15 cellular contexts compared by ENCODE assay signal in genomic region chr7:730501-731439, GRCh38. TPM values are rescaled to one million over a fixed set of nuclear protein-coding genes. Genes with fewer than 3 reads are reported as not detected.
DNase-seq lines count a peak whose midpoint lies in the region; ATAC-seq and TF ChIP-seq lines count a peak whose summit lies in the region.
"Had no signal": no experiment of that assay in that cellular context is flagged by ENCODE, and none has a peak within 500 bp of the region (broad histone marks: within the 10 kb centered on the region; RNA-seq: fewer than 3 reads in every experiment).

No MANE protein-coding gene starts in this region.

- ATAC-seq in Panc1 (no peak), right lobe of liver (peak in 3 of 4 donors; percentile 2 to 35 (median 9)), aorta (ENCODE audit: low FRiP score) (no peak)
- ATAC-seq in activated T-helper 17 cell treated with anti-CD3 and anti-CD28 coated beads, Interleukin-2, amount 50 U/mL, for 72 hours (replicated peaks) = no peak

- TF ChIP-seq EP300 in transverse colon (IDR thresholded peaks at IDR 0.05; ENCODE audit: low read depth) = no peak

- CTCF ChIA-PET in Panc1 (lab: Charles Lee) = interaction anchor here (0.5 to 1.4 kb wide), 3 partner anchors 95 to 409 kb away, joined by 3 read pairs; no protein-coding TSS in a partner anchor

- no peaks in the 10 kb centered on the region for H3K27me3 Mint-ChIP-seq in activated T-helper 17 cell treated with anti-CD3 and anti-CD28 coated beads, Interleukin-2, amount 50 U/mL, for 72 hours

- H3K4me3 ChIP-seq in Panc1 (ENCODE audit: low read depth in 2 of 2, low read length in 2 of 2) (no peak overlapping the region), right lobe of liver (no peak overlapping the region), skeletal muscle satellite cell (ENCODE audit: low read length) (no peak overlapping the region), transverse colon (no peak overlapping the region), aorta (ENCODE audit: low read length in 2 of 2) (no peak overlapping the region)
- H3K4me3 ChIP-seq: BLaER1 treated with 17β-estradiol and CSF1 and Interleukin-3, amounts not matched to agents 10 nM and 100 nM had no signal

- WGBS in right lobe of liver (ENCODE audit: insufficient coverage, low coverage, low lambda C conversion rate, missing lambda C conversion rate) = 66% methylated on average over 9 of the region's 23 CpGs
- WGBS in transverse colon (ENCODE audit: low coverage in 1 of 2), 2 donors = 52 to 88% methylated on average over 6 to 22 of the region's 23 CpGs
- WGBS in aorta, 2 donors = 77 to 81% methylated on average over 23 of the region's 23 CpGs

- in situ Hi-C loops in Panc1 (cut with HindIII; ENCODE audit: low pct_unique_long_range_greater_than_20kb, low sequenced_read_pairs) = no loop called here
- in situ Hi-C loops in transverse colon (cut with MboI; ENCODE audit: low pct_ligation_motif_present in 1 of 4, low pct_unique_long_range_greater_than_20kb in 1 of 4, low sequenced_read_pairs in 3 of 4) = no loop called here

- no peak overlapping the region for H3K4me2 ChIP-seq in skeletal muscle satellite cell (ENCODE audit: low read length)
- H3K4me2 ChIP-seq: BLaER1 treated with 17β-estradiol and CSF1 and Interleukin-3, amounts not matched to agents 10 nM and 100 nM had no signal

- no peak overlapping the region for H3K27ac Mint-ChIP-seq in activated T-helper 17 cell treated with anti-CD3 and anti-CD28 coated beads, Interleukin-2, amount 50 U/mL, for 72 hours
- H3K27ac Mint-ChIP-seq: mesothelial cell of epicardium had no signal

- TF ChIP-seq POLR2A in right lobe of liver (IDR thresholded peaks at IDR 0.05) = no peak
- no peak for TF ChIP-seq POLR2A in transverse colon (IDR thresholded peaks at IDR 0.05)

- POLR2A ChIA-PET in Panc1 (lab: Charles Lee) = no interaction called here

- no peak overlapping the region for H3K4me3 Mint-ChIP-seq in activated T-helper 17 cell treated with anti-CD3 and anti-CD28 coated beads, Interleukin-2, amount 50 U/mL, for 72 hours
- H3K4me3 Mint-ChIP-seq: mesothelial cell of epicardium had no signal

- H3K27me3 ChIP-seq in Panc1 (ENCODE audit: control insufficient read depth, insufficient read depth, low read length) (no peaks in the 10 kb centered on the region), right lobe of liver (no peaks in the 10 kb centered on the region), skeletal muscle satellite cell (ENCODE audit: control insufficient read depth, insufficient read depth, low read length) (no peaks in the 10 kb centered on the region), transverse colon (no peaks in the 10 kb centered on the region), aorta (ENCODE audit: control insufficient read depth in 1 of 2, insufficient read depth in 2 of 2, low read length in 1 of 2) (no peaks in the 10 kb centered on the region)
- H3K27me3 ChIP-seq: BLaER1 treated with 17β-estradiol and CSF1 and Interleukin-3, amounts not matched to agents 10 nM and 100 nM had no signal

- peaks cover 18% of the 10 kb centered on the region for H3K4me1 Mint-ChIP-seq in activated T-helper 17 cell treated with anti-CD3 and anti-CD28 coated beads, Interleukin-2, amount 50 U/mL, for 72 hours

- TSS peak; percentile 10 for BruUV-seq in Panc1 (replicated peaks; lab: Mats Ljungman, UMichigan)

- no peak for TF ChIP-seq CTCF in Panc1 (IDR thresholded peaks at IDR 0.05)
- TF ChIP-seq CTCF in right lobe of liver (IDR thresholded peaks at IDR 0.05) = no peak
- TF ChIP-seq CTCF in transverse colon (IDR thresholded peaks at IDR 0.05) = no peak

- H3K9ac ChIP-seq in skeletal muscle satellite cell (ENCODE audit: low read depth, low read length) = peak overlapping the region; percentile 36

- DNase-seq in Panc1 (ENCODE audit: low read depth, low spot score) = no peak
- peak; percentile 39 for DNase-seq in ecto neural progenitor cell (ENCODE audit: low spot score)
- peak in 1 of 3 donors; percentile 29 for DNase-seq in right lobe of liver
- no peak for DNase-seq in NCI-H2171 treated with DMSO at 0.1 percent for 48 hours (lab: John Stamatoyannopoulos, UW)
- DNase-seq in transverse colon = no peak
- DNase-seq in aorta = no peak
- DNase-seq: activated CD4-positive, alpha-beta T cell treated with anti-CD3 and anti-CD28 coated beads, Interleukin-2, amount 50 U/mL, for 4 hours; DMS79; effector CD4-positive, alpha-beta T cell; NCI-H1092; stimulated activated CD4-positive, alpha-beta T cell treated with anti-CD3 and anti-CD28 coated beads, Interleukin-15, amount 100 ng/mL, for 24 hours had no signal

- H3K9me3 Mint-ChIP-seq in activated T-helper 17 cell treated with anti-CD3 and anti-CD28 coated beads, Interleukin-2, amount 50 U/mL, for 72 hours = peaks cover 5% of the 10 kb centered on the region

- H3K36me3 ChIP-seq in Panc1 (ENCODE audit: control insufficient read depth, insufficient read depth, low read length) (no peaks in the 10 kb centered on the region), right lobe of liver (no peaks in the 10 kb centered on the region), skeletal muscle satellite cell (ENCODE audit: insufficient read depth, low read length) (peaks cover 16% of the 10 kb centered on the region), transverse colon (peaks cover 0 to 11% (median 3%) of the 10 kb centered on the region in 4 donors), aorta (ENCODE audit: control insufficient read depth in 1 of 2, insufficient read depth in 2 of 2, low read length in 1 of 2) (no peaks in the 10 kb centered on the region)

- H3K9me3 ChIP-seq in Panc1 (ENCODE audit: control insufficient read depth, insufficient read depth, low read depth, low read length) (peaks cover 12% of the 10 kb centered on the region; the same call in 1 of the 2 replicates), right lobe of liver (peaks cover 0 to 6% (median 0%) of the 10 kb centered on the region in 4 donors), skeletal muscle satellite cell (replicated peaks; ENCODE audit: low read length) (peaks cover 8% of the 10 kb centered on the region), transverse colon (no peaks in the 10 kb centered on the region), aorta (ENCODE audit: control insufficient read depth, low read length) (no peaks in the 10 kb centered on the region)

- H3K36me3 Mint-ChIP-seq in activated T-helper 17 cell treated with anti-CD3 and anti-CD28 coated beads, Interleukin-2, amount 50 U/mL, for 72 hours (ENCODE audit: low read depth) = peaks cover 17% of the 10 kb centered on the region

- H3K4me1 ChIP-seq in Panc1 (ENCODE audit: control insufficient read depth, insufficient read depth, low read length) = peaks cover 38% of the 10 kb centered on the region
- H3K4me1 ChIP-seq in right lobe of liver = peaks cover 0 to 24% (median 6%) of the 10 kb centered on the region in 4 donors
- H3K4me1 ChIP-seq in skeletal muscle satellite cell (ENCODE audit: control insufficient read depth, insufficient read depth, low read length) = peaks cover 29% of the 10 kb centered on the region
- peaks cover 0 to 42% (median 26%) of the 10 kb centered on the region in 4 donors for H3K4me1 ChIP-seq in transverse colon
- no peaks in the 10 kb centered on the region for H3K4me1 ChIP-seq in aorta (ENCODE audit: control insufficient read depth in 1 of 2, insufficient read depth in 2 of 2, low read length in 2 of 2)

- intact Hi-C loops in Panc1 (cut with micrococcal nuclease; ENCODE audit: unreplicated experiment) = no loop called here
- intact Hi-C loops in right lobe of liver (cut with DNase I) = no loop called here
- intact Hi-C loops in transverse colon (cut with DNase I; ENCODE audit: low total_unique reads) = no loop called here
- intact Hi-C loops in aorta (cut with DNase I) = no loop called here

- H3K27ac ChIP-seq in Panc1 (ENCODE audit: low read length) (peak overlapping the region; percentile 81), right lobe of liver (peak overlapping the region in 1 of 3 donors; percentile 22), transverse colon (peak overlapping the region in 2 of 4 donors; percentile 39 to 71), aorta (ENCODE audit: low read depth in 1 of 2, low read length in 2 of 2) (no peak overlapping the region)
- H3K27ac ChIP-seq: BLaER1 treated with 17β-estradiol and CSF1 and Interleukin-3, amounts not matched to agents 10 nM and 100 nM had no signal

RNA-seq across cellular contexts. Expression of gene PRKAR1B, which starts 3.7 kb away (rescaled TPM):
- total RNA-seq in Panc1 (2021; ENCODE audit: unreplicated experiment) = 62.0 TPM
- polyA plus RNA-seq in Panc1 (2012; ENCODE audit: insufficient read length) = 96.6 TPM
- total RNA-seq in right lobe of liver = 10 to 100 TPM in 3 of 6 experiments, 1 to 10 TPM in 3; 4.7 to 20.8 (median 11.3) TPM
- 5.5 and 14.7 TPM in 2 replicates for total RNA-seq in skeletal muscle satellite cell (2012; rRNA removed)
- total RNA-seq in transverse colon = 10 to 100 TPM; 15.7 to 53.9 (median 16.9) TPM
- 10 to 100 TPM; 26.2 to 56.0 TPM for total RNA-seq in activated T-helper 17 cell treated with anti-CD3 and anti-CD28 coated beads, Interleukin-2, amount 50 U/mL, for 72 hours
- total RNA-seq in aorta = 10 to 100 TPM in 1 of 2 donors, 1 to 10 TPM in 1; 6.6 to 13.7 TPM
- 10 to 100 TPM; 14.5 to 16.2 TPM for polyA plus RNA-seq in aorta

RNA-seq across cellular contexts. Expression of gene DNAAF5, which starts 4.3 kb away (rescaled TPM):
- 79.5 TPM for total RNA-seq in Panc1 (2021; ENCODE audit: unreplicated experiment)
- polyA plus RNA-seq in Panc1 (2012; ENCODE audit: insufficient read length) = 107 TPM
- total RNA-seq in right lobe of liver = 10 to 100 TPM in 5 of 6 experiments, 1 to 10 TPM in 1; 9.5 to 22.8 (median 10.5) TPM
- total RNA-seq in skeletal muscle satellite cell (2012; rRNA removed) = 40.6 and 41.1 TPM in 2 replicates
- total RNA-seq in transverse colon = 10 to 100 TPM; 20.5 to 97.3 (median 34.6) TPM
- 10 to 100 TPM; 15.1 to 39.9 TPM for total RNA-seq in activated T-helper 17 cell treated with anti-CD3 and anti-CD28 coated beads, Interleukin-2, amount 50 U/mL, for 72 hours
- total RNA-seq in aorta = 10 to 100 TPM; 12.4 to 16.6 TPM
- 10 to 100 TPM in 1 of 2 donors, 1 to 10 TPM in 1; 4.1 to 16.8 TPM for polyA plus RNA-seq in aorta

Comparison
In these comparisons a context has a peak if more than half of its experiments do, and no peak if none do; other contexts are left out.
1. ATAC-seq: peak in right lobe of liver (3 of 4); none in Panc1 (single experiment), activated T-helper 17 cell treated with anti-CD3 and anti-CD28 coated beads, Interleukin-2, amount 50 U/mL, for 72 hours (single experiment) and aorta (single experiment).